Comparison of ENCODE assay signal across 9 cellular contexts in genomic region chr10:73871915-73872710, GRCh38. TPM values are rescaled to one million over a fixed set of nuclear protein-coding genes. Genes with fewer than 3 reads are reported as not detected.
A peak's percentile ranks its signal among the peaks of the same experiment; 100 is the strongest.
DNase-seq lines count a peak whose midpoint lies in the region; ATAC-seq, FAIRE-seq and TF ChIP-seq lines count a peak whose summit lies in the region.
"Had no signal": no experiment of that assay in that cellular context is flagged by ENCODE, and none has a peak within 500 bp of the region (broad histone marks: within the 10 kb centered on the region; RNA-seq: fewer than 3 reads in every experiment).

No MANE protein-coding gene starts in this region.

- H3K27me3 Mint-ChIP-seq in MCF 10A (ENCODE audit: insufficient read depth, unreplicated experiment), result no peaks in the 10 kb centered on the region

- no peak overlapping the region for H3K4me2 ChIP-seq in mammary epithelial cell (ENCODE audit: insufficient read depth, low read depth, low read length)

- BruUV-seq in MCF 10A (replicated peaks; lab: Mats Ljungman, UMichigan) (no TSS peak), mammary epithelial cell (replicated peaks; lab: Mats Ljungman, UMichigan) (no TSS peak)

- no peaks in the 10 kb centered on the region for H3K27me3 ChIP-seq in mammary epithelial cell (ENCODE audit: insufficient read depth, low read length)
- no peaks in the 10 kb centered on the region for H3K27me3 ChIP-seq in left lung
- no peaks in the 10 kb centered on the region for H3K27me3 ChIP-seq in upper lobe of right lung

- POLR2A ChIA-PET in MCF 10A (lab: Yijun Ruan, JAX), result no interaction called here

- no peaks in the 10 kb centered on the region for H4K20me1 ChIP-seq in mammary epithelial cell (ENCODE audit: insufficient read depth, low read length)

- peak overlapping the region; percentile 67 for H3K4me3 Mint-ChIP-seq in MCF 10A (ENCODE audit: unreplicated experiment)

- H3K4me3 ChIP-seq in mammary epithelial cell (replicated peaks in 1 of 3; ENCODE audit: insufficient read depth in 1 of 3, low read depth in 2 of 3, low read length in 3 of 3) (no peak overlapping the region), left lung (peak overlapping the region in 1 of 2 donors; percentile 73), upper lobe of right lung (no peak overlapping the region)

- H3K9ac ChIP-seq in mammary epithelial cell (ENCODE audit: insufficient read depth, low read length), result no peak overlapping the region

- no peak for FAIRE-seq in urothelium cell line (lab: Jason Lieb, UNC)

- no peak overlapping the region for H3K27ac ChIP-seq in mammary epithelial cell (ENCODE audit: insufficient read depth, low read depth, low read length)
- peak overlapping the region; percentile 56 for H3K27ac ChIP-seq in angular gyrus (ENCODE audit: low read depth, low read length)
- H3K27ac ChIP-seq in left lung, result peak overlapping the region in 1 of 2 donors; percentile 6
- peak overlapping the region; percentile 30 for H3K27ac ChIP-seq in upper lobe of right lung

- WGBS in mammary epithelial cell (ENCODE audit: low coverage, missing lambda C conversion rate), result 55% methylated on average over 7 of the region's 7 CpGs

- in situ Hi-C loops in mammary epithelial cell (cut with MboI; ENCODE audit: low sequenced_read_pairs in 2 of 2), result no loop called here

- peak; percentile 36 for ATAC-seq in left lung
- peak; percentile 46 for ATAC-seq in upper lobe of right lung

- dilution Hi-C loops in mammary epithelial cell (cut with HindIII; ENCODE audit: low sequenced_read_pairs), result no loop called here

- intact Hi-C loops in MCF 10A (cut with micrococcal nuclease) (no loop called here), mammary epithelial cell (cut with micrococcal nuclease) (no loop called here), left lung (cut with DNase I) (no loop called here), upper lobe of right lung (cut with DNase I) (no loop called here)

- H3K9me3 ChIP-seq in mammary epithelial cell (replicated peaks; ENCODE audit: insufficient read depth, low read length) (no peaks in the 10 kb centered on the region), left lung (no peaks in the 10 kb centered on the region), upper lobe of right lung (no peaks in the 10 kb centered on the region)

- no peaks in the 10 kb centered on the region for H3K36me3 ChIP-seq in mammary epithelial cell (ENCODE audit: insufficient read depth, low read length)
- peaks cover 0 to 15% of the 10 kb centered on the region in 2 donors for H3K36me3 ChIP-seq in left lung
- peaks cover 9% of the 10 kb centered on the region for H3K36me3 ChIP-seq in upper lobe of right lung

- TF ChIP-seq CTCF in MCF 10A (IDR thresholded peaks at IDR 0.05; ENCODE audit: unreplicated experiment), result no peak
- peak in 1 of 2 donors; percentile 19 for TF ChIP-seq CTCF in mammary epithelial cell (conservative IDR thresholded peaks at IDR 0.05 in 1 of 2, IDR thresholded peaks at IDR 0.05 in 1 of 2; ENCODE audit: extremely low read depth in 1 of 2, insufficient read depth in 1 of 2, low read depth in 1 of 2, low read length in 2 of 2)
- no peak for TF ChIP-seq CTCF in left lung (IDR thresholded peaks at IDR 0.05)
- peak; percentile 25 for TF ChIP-seq CTCF in upper lobe of right lung (IDR thresholded peaks at IDR 0.05)

- H2AFZ ChIP-seq in mammary epithelial cell (ENCODE audit: low read depth, low read length), result no peak overlapping the region

- no peak for DNase-seq in MCF 10A (ENCODE audit: unreplicated experiment)
- no peak for DNase-seq in mammary epithelial cell
- no peak for DNase-seq in left lung
- DNase-seq in upper lobe of right lung, result no peak
- no peak for DNase-seq in H4 (ENCODE audit: low spot score)
- no peak for DNase-seq in urothelium cell line (ENCODE audit: low spot score)
- no peak for DNase-seq in NCI-H1105 (lab: John Stamatoyannopoulos, UW)
- DNase-seq: hippocampal formation had no signal

- peak overlapping the region; percentile 28 for H3K27ac Mint-ChIP-seq in MCF 10A (ENCODE audit: low read depth, unreplicated experiment)

- peaks cover 34% of the 10 kb centered on the region for H3K4me1 ChIP-seq in mammary epithelial cell (ENCODE audit: insufficient read depth, low read length)
- H3K4me1 ChIP-seq in left lung, result peaks cover 15 to 68% of the 10 kb centered on the region in 2 donors
- peaks cover 33% of the 10 kb centered on the region for H3K4me1 ChIP-seq in upper lobe of right lung

- H3K9me3 Mint-ChIP-seq in MCF 10A (ENCODE audit: unreplicated experiment), result no peaks in the 10 kb centered on the region

- CTCF ChIA-PET in MCF 10A (lab: Yijun Ruan, JAX) (interaction anchor here (0.5 to 1.2 kb wide), 5 partner anchors 23 to 233 kb away, joined by 3 to 6 read pairs (median 3); no protein-coding TSS in a partner anchor), mammary epithelial cell (lab: Charles Lee; ENCODE audit: low non-redundant PET) (no interaction called here)

- peaks cover 36% of the 10 kb centered on the region for H3K4me1 Mint-ChIP-seq in MCF 10A (ENCODE audit: insufficient read depth, unreplicated experiment)

- H3K36me3 Mint-ChIP-seq in MCF 10A (ENCODE audit: insufficient read depth, unreplicated experiment), result peaks cover 14% of the 10 kb centered on the region

- H3K79me2 ChIP-seq in mammary epithelial cell (ENCODE audit: insufficient read depth, low read length), result peaks cover 19% of the 10 kb centered on the region

RNA-seq across cellular contexts. Expression of gene CAMK2G, which starts 2.2 kb away (rescaled TPM):
- total RNA-seq in MCF 10A (2022) (10.9 and 13.7 TPM in 2 replicates), mammary epithelial cell (10 to 100 TPM; 20.1 to 20.2 TPM), left lung (10 to 100 TPM; 28.9 to 36.6 TPM), upper lobe of right lung (36.2 TPM)
- 23.0 TPM for polyA plus RNA-seq in mammary epithelial cell
- polyA minus RNA-seq in mammary epithelial cell, result 18.3 TPM
- total RNA-seq in H4 (2014; rRNA removed; shearing (Covaris generic)), result 24.1 and 27.4 TPM in 2 replicates

RNA-seq across cellular contexts. Expression of gene PLAU, which starts 38.8 kb away (rescaled TPM):
- total RNA-seq in MCF 10A (2022) (17.3 and 30.6 TPM in 2 replicates), mammary epithelial cell (100 to 1,000 TPM in 1 of 2 donors, 10 to 100 TPM in 1; 85.7 to 712 TPM), left lung (10 to 100 TPM; 26.6 to 29.0 TPM), upper lobe of right lung (16.8 TPM)
- polyA plus RNA-seq in mammary epithelial cell, result 269 TPM
- polyA minus RNA-seq in mammary epithelial cell, result 274 TPM
- total RNA-seq in H4 (2014; rRNA removed; shearing (Covaris generic)), result 149 and 153 TPM in 2 replicates
